In the genomic region with DNA sequence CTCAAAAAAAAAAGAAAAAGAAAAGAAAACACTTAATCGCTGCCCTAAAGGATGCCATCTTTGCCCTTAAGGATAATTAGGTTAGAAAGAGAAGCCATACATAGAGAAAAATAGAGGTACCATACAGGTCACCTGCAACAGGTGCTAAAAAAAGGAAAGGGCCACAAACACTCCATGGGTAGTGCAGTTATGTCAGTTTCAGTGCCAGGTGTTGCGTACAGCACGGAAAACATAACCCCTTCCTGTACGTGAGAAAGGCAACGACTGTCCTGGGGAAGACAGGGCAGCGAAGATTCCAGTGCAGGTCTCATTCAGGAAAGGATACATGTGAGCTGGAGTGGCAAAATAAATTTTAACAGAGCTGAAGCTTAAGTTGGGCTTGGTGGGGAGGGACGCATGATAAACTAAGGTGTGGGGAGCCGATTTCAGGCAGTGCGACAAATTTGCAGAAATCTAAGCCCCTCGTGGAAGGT, we compare ENCODE assay signal across 8 cellular contexts. TPM values are rescaled to one million over a fixed set of nuclear protein-coding genes. Genes with fewer than 3 reads are reported as not detected.
DNase-seq lines count a peak whose midpoint lies in the region; ATAC-seq and TF ChIP-seq lines count a peak whose summit lies in the region.

No MANE protein-coding gene starts in this region.

- TF ChIP-seq CTCF in GM12875 (IDR thresholded peaks at IDR 0.05; ENCODE audit: borderline replicate concordance, insufficient read depth, low read depth, low read length), result no peak
- TF ChIP-seq CTCF in fibroblast of pulmonary artery (IDR thresholded peaks at IDR 0.05; ENCODE audit: low read length, missing control alignments), result no peak
- TF ChIP-seq CTCF in sigmoid colon (IDR thresholded peaks at IDR 0.05), result peak in 1 of 4 experiments; percentile 10

- H3K9me3 ChIP-seq in sigmoid colon, result no peaks in the 10 kb centered on the region

- H3K36me3 ChIP-seq in sigmoid colon, result peaks cover 20 to 33% (median 28%) of the 10 kb centered on the region in 4 donors

- DNase-seq in SW480 (ENCODE audit: low spot score) (peak; percentile 53), fibroblast of pulmonary artery (ENCODE audit: low read depth) (no peak), sigmoid colon (no peak), NCI-H187 treated with DMSO at 0.1 percent for 48 hours (lab: John Stamatoyannopoulos, UW) (no peak), NCI-H1048 (lab: John Stamatoyannopoulos, UW) (no peak)

- H3K27me3 ChIP-seq in sigmoid colon, result no peaks in the 10 kb centered on the region

- intact Hi-C loops in sigmoid colon (cut with DNase I), result loop anchor here (1.0 to 2.0 kb wide), 4 partner anchors 20 to 189 kb away; a partner anchor contains a TSS

- peak; percentile 11 for ATAC-seq in HG02763 (IDR thresholded peaks at IDR 0.05; ENCODE audit: unreplicated experiment)
- no peak for ATAC-seq in GM19467 (IDR thresholded peaks at IDR 0.05; ENCODE audit: unreplicated experiment)

- TF ChIP-seq POLR2A in sigmoid colon (IDR thresholded peaks at IDR 0.05), result no peak

- TF ChIP-seq EP300 in sigmoid colon (IDR thresholded peaks at IDR 0.05), result no peak

- H3K27ac ChIP-seq in sigmoid colon, result peak overlapping the region; percentile 99 to 100 (median 100)

- WGBS in sigmoid colon, 2 donors, result 3 to 10% methylated on average over 10 of the region's 10 CpGs

- H3K4me1 ChIP-seq in sigmoid colon, result peaks cover 0 to 28% (median 22%) of the 10 kb centered on the region in 4 donors

- H3K4me3 ChIP-seq in GM12875 (ENCODE audit: low read depth, low read length) (peak overlapping the region; percentile 55), fibroblast of pulmonary artery (replicated peaks; ENCODE audit: low read depth, low read length) (peak overlapping the region; percentile 100), sigmoid colon (peak overlapping the region; percentile 96 to 100 (median 97))

RNA-seq across cellular contexts. Expression of a gene that starts 0.6 kb away (rescaled TPM):
- 100 to 1,000 TPM; 107 to 265 (median 191) TPM for total RNA-seq in sigmoid colon
- 100 to 1,000 TPM; 428 to 701 (median 638) TPM for polyA plus RNA-seq in sigmoid colon

RNA-seq across cellular contexts. Expression of a gene that starts 20.2 kb away (rescaled TPM):
- total RNA-seq in sigmoid colon, result 10 to 100 TPM in 1 of 4 donors, 1 to 10 TPM in 3; 5.8 to 15.8 (median 8.5) TPM
- polyA plus RNA-seq in sigmoid colon, result 1 to 10 TPM; 1.2 to 4.5 (median 1.6) TPM

RNA-seq across cellular contexts. Expression of a gene that starts 32.1 kb away (rescaled TPM):
- 1 to 10 TPM; 1.9 to 5.3 (median 3.4) TPM for total RNA-seq in sigmoid colon
- 10 to 100 TPM; 78.8 to 81.7 (median 81.1) TPM for polyA plus RNA-seq in sigmoid colon
